ENCODE assay signal across 23 cellular contexts in the genomic region with DNA sequence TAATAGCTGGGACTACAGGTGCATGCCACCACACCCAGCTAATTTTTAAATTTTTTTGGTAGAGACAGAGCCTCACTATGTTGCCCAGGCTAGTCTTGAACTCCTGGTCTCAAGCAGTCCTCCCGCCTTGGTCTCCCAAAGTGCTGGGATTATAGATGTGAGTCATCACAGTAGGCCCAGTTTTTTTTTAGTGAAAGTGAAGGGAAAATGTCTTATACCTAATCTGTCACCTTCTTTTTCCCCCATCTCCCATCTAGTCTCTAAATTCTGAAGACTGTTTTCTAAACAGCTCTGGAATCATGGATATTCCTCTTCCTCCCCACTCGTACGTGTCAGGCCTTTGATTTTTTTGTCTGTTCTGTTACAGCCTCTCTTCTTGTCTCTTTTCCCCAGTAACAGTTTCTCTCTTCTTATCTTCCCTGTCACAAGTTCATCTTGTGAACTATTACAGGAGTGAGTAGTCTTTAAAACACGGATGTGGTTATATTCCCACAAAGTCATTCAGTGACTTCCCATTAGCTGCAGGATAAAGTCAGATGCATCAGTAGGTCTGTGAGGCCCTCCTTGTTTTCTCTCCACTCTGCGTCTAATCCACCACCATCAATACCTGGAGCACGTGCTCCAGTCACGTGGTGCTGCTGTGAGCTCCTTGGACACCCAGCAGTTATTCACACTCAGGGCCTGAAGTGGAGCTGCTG. TPM values are rescaled to one million over a fixed set of nuclear protein-coding genes. Genes with fewer than 3 reads are reported as not detected.
DNase-seq lines count a peak whose midpoint lies in the region; ATAC-seq, FAIRE-seq and TF ChIP-seq lines count a peak whose summit lies in the region.
"Had no signal": no experiment of that assay in that cellular context is flagged by ENCODE, and none has a peak within 500 bp of the region (broad histone marks: within the 10 kb centered on the region; RNA-seq: fewer than 3 reads in every experiment).

No MANE protein-coding gene starts in this region.

- TF ChIP-seq RAD21 in SK-N-SH (IDR thresholded peaks at IDR 0.05; ENCODE audit: low read length) = no peak

- H3K27ac ChIP-seq in SK-N-SH (ENCODE audit: low read depth in 2 of 2, low read length in 1 of 2) = no peak overlapping the region
- H3K27ac ChIP-seq: body of pancreas, coronary artery, left lung, spleen, suprapubic skin had no signal

- POLR2A ChIA-PET in SK-N-SH (lab: Yijun Ruan, JAX) = interaction anchor here (0.5 kb wide), 1 partner anchor 10 kb away, joined by 3 read pairs; no protein-coding TSS in a partner anchor

- 98% methylated on average over 7 of the region's 7 CpGs for WGBS in SK-N-SH (ENCODE audit: low lambda C conversion rate)

- peak overlapping the region; percentile 64 for H3K27ac Mint-ChIP-seq in activated T-cell treated with anti-CD3 and anti-CD28 coated beads, Interleukin-2, amount 50 U/mL, for 24 hours
- peak overlapping the region; percentile 13 for H3K27ac Mint-ChIP-seq in activated T-helper 1 cell treated with anti-CD3 and anti-CD28 coated beads, Interleukin-12 subunit alpha, Interleukin-12 subunit beta, Interleukin-2, Interleukin-4 antibody, amounts not matched to agents 30 ng/mL and 10 ng/mL and 1 ng/mL, durations not matched to agents 14 hours and 24 hours and 36 hours
- H3K27ac Mint-ChIP-seq in nephron = peak overlapping the region in 1 of 3 experiments; percentile 29

- H3K9ac ChIP-seq in SK-N-SH = no peak overlapping the region

- peaks cover 2% of the 10 kb centered on the region for H3K9me3 Mint-ChIP-seq in activated T-cell treated with anti-CD3 and anti-CD28 coated beads, Interleukin-2, amount 50 U/mL, for 24 hours
- peaks cover 3% of the 10 kb centered on the region for H3K9me3 Mint-ChIP-seq in activated T-helper 1 cell treated with anti-CD3 and anti-CD28 coated beads, Interleukin-12 subunit alpha, Interleukin-12 subunit beta, Interleukin-2, Interleukin-4 antibody, amounts not matched to agents 30 ng/mL and 10 ng/mL and 1 ng/mL, durations not matched to agents 14 hours and 24 hours and 36 hours
- H3K9me3 Mint-ChIP-seq in nephron = no peaks in the 10 kb centered on the region
- H3K9me3 Mint-ChIP-seq: CD14-positive monocyte had no signal

- no peaks in the 10 kb centered on the region for H3K27me3 Mint-ChIP-seq in activated T-cell treated with anti-CD3 and anti-CD28 coated beads, Interleukin-2, amount 50 U/mL, for 24 hours
- H3K27me3 Mint-ChIP-seq in activated T-helper 1 cell treated with anti-CD3 and anti-CD28 coated beads, Interleukin-12 subunit alpha, Interleukin-12 subunit beta, Interleukin-2, Interleukin-4 antibody, amounts not matched to agents 30 ng/mL and 10 ng/mL and 1 ng/mL, durations not matched to agents 14 hours and 24 hours and 36 hours (ENCODE audit: insufficient read depth) = no peaks in the 10 kb centered on the region
- peaks cover 4% of the 10 kb centered on the region for H3K27me3 Mint-ChIP-seq in nephron (ENCODE audit: low read depth)

- CTCF ChIA-PET in SK-N-SH (lab: Yijun Ruan, JAX) = interaction anchor here (0.8 to 2.1 kb wide), 2 partner anchors 11 to 421 kb away, joined by 3 to 5 read pairs; no protein-coding TSS in a partner anchor

- H3K9me2 ChIP-seq in SK-N-SH = no peaks in the 10 kb centered on the region

- DNase-seq in activated T-cell treated with anti-CD3 and anti-CD28 coated beads, Interleukin-2, amount 50 U/mL, for 24 hours = no peak
- DNase-seq in activated T-cell treated with anti-CD3 and anti-CD28 coated beads for 4 hours (no peak), H54 (ENCODE audit: insufficient read length, low spot score) (no peak), AG08396 (ENCODE audit: low spot score) (no peak), SK-N-SH (no peak)
- no peak for DNase-seq in activated T-helper 1 cell treated with anti-CD3 and anti-CD28 coated beads, Interleukin-12 subunit alpha, Interleukin-12 subunit beta, Interleukin-2, Interleukin-4 antibody, amounts not matched to agents 30 ng/mL and 10 ng/mL and 1 ng/mL, durations not matched to agents 14 hours and 24 hours and 36 hours (ENCODE audit: low spot score)
- DNase-seq: ACHN; body of pancreas; KBM-7; left lung; midbrain; NCI-H2029; NK-92 treated with Interleukin-12 subunit alpha and Interleukin-12 subunit beta, amount 100 ng/mL, for 24 hours; retina; spleen; stimulated activated CD4-positive, alpha-beta T cell treated with anti-CD3 and anti-CD28 coated beads, Interleukin-4, amount 100 ng/mL, for 4 hours had no signal

- no peak overlapping the region for H2AFZ ChIP-seq in SK-N-SH (ENCODE audit: low read depth)

- no peak for TF ChIP-seq EP300 in SK-N-SH (IDR thresholded peaks at IDR 0.05; ENCODE audit: borderline replicate concordance in 1 of 2, low read depth in 1 of 2, low read length in 1 of 2)

- H4K20me1 ChIP-seq in SK-N-SH (ENCODE audit: insufficient read depth) = no peaks in the 10 kb centered on the region

- peaks cover 57% of the 10 kb centered on the region for H3K4me1 Mint-ChIP-seq in activated T-cell treated with anti-CD3 and anti-CD28 coated beads, Interleukin-2, amount 50 U/mL, for 24 hours (ENCODE audit: low read depth)
- H3K4me1 Mint-ChIP-seq in activated T-helper 1 cell treated with anti-CD3 and anti-CD28 coated beads, Interleukin-12 subunit alpha, Interleukin-12 subunit beta, Interleukin-2, Interleukin-4 antibody, amounts not matched to agents 30 ng/mL and 10 ng/mL and 1 ng/mL, durations not matched to agents 14 hours and 24 hours and 36 hours (ENCODE audit: low read depth) = peaks cover 22% of the 10 kb centered on the region
- H3K4me1 Mint-ChIP-seq in nephron = peaks cover 20% of the 10 kb centered on the region

- H3K4me3 ChIP-seq in SK-N-SH (ENCODE audit: low read depth in 2 of 2, low read length in 1 of 2) = no peak overlapping the region
- H3K4me3 ChIP-seq: body of pancreas, coronary artery, left lung, spleen, suprapubic skin had no signal

- peak; percentile 11 for FAIRE-seq in H54 (lab: Jason Lieb, UNC)
- FAIRE-seq: RCC 7860 had no signal

- H3K4me3 Mint-ChIP-seq in activated T-cell treated with anti-CD3 and anti-CD28 coated beads, Interleukin-2, amount 50 U/mL, for 24 hours = no peak overlapping the region
- H3K4me3 Mint-ChIP-seq in activated T-helper 1 cell treated with anti-CD3 and anti-CD28 coated beads, Interleukin-12 subunit alpha, Interleukin-12 subunit beta, Interleukin-2, Interleukin-4 antibody, amounts not matched to agents 30 ng/mL and 10 ng/mL and 1 ng/mL, durations not matched to agents 14 hours and 24 hours and 36 hours = peak overlapping the region; percentile 4
- peak overlapping the region; percentile 64 to 74 (median 71) for H3K4me3 Mint-ChIP-seq in nephron
- H3K4me3 Mint-ChIP-seq: CD14-positive monocyte had no signal

- H3K36me3 ChIP-seq in SK-N-SH (replicated peaks in 1 of 2; ENCODE audit: control insufficient read depth in 1 of 2, insufficient read depth in 2 of 2, low read length in 1 of 2) = peaks cover 47 to 56% of the 10 kb centered on the region in 2 experiments

- H3K9me3 ChIP-seq in SK-N-SH = no peaks in the 10 kb centered on the region; the same call in 1 of the 2 replicates
- H3K9me3 ChIP-seq: body of pancreas, left lung, spleen, suprapubic skin had no signal

- H3F3A ChIP-seq in SK-N-SH (replicated peaks; ENCODE audit: insufficient read depth) = peaks cover 4% of the 10 kb centered on the region

- H3K4me1 ChIP-seq in SK-N-SH (ENCODE audit: control insufficient read depth in 1 of 2, insufficient read depth in 2 of 2, low read depth in 1 of 2, low read length in 1 of 2) = peaks cover 4 to 5% of the 10 kb centered on the region in 2 experiments; a peak in 3 of 4 replicates

- TF ChIP-seq POLR2A in H54 (IDR thresholded peaks at IDR 0.05; ENCODE audit: low read depth, low read length) = no peak

- no peaks in the 10 kb centered on the region for H3K27me3 ChIP-seq in SK-N-SH (ENCODE audit: insufficient read depth)
- H3K27me3 ChIP-seq: body of pancreas, left lung, spleen, suprapubic skin had no signal

- peaks cover 72% of the 10 kb centered on the region for H3K36me3 Mint-ChIP-seq in activated T-cell treated with anti-CD3 and anti-CD28 coated beads, Interleukin-2, amount 50 U/mL, for 24 hours (ENCODE audit: low read depth)
- H3K36me3 Mint-ChIP-seq in activated T-helper 1 cell treated with anti-CD3 and anti-CD28 coated beads, Interleukin-12 subunit alpha, Interleukin-12 subunit beta, Interleukin-2, Interleukin-4 antibody, amounts not matched to agents 30 ng/mL and 10 ng/mL and 1 ng/mL, durations not matched to agents 14 hours and 24 hours and 36 hours (ENCODE audit: low read depth) = peaks cover 35% of the 10 kb centered on the region
- peaks cover 38% of the 10 kb centered on the region for H3K36me3 Mint-ChIP-seq in nephron (ENCODE audit: low read depth)

- intact Hi-C loops in activated T-helper 1 cell treated with anti-CD3 and anti-CD28 coated beads, Interleukin-12 subunit alpha, Interleukin-12 subunit beta, Interleukin-2, Interleukin-4 antibody, amounts not matched to agents 30 ng/mL and 10 ng/mL and 1 ng/mL, durations not matched to agents 14 hours and 24 hours and 36 hours (cut with micrococcal nuclease) = no loop called here

- TF ChIP-seq CTCF in nephron (IDR thresholded peaks at IDR 0.05; ENCODE audit: unreplicated experiment in 3 of 3) (no peak), SK-N-SH (IDR thresholded peaks at IDR 0.05) (no peak)

- no peak overlapping the region for H3K4me2 ChIP-seq in SK-N-SH

- ATAC-seq in HG03025 (IDR thresholded peaks at IDR 0.05; ENCODE audit: low FRiP score, unreplicated experiment) = no peak
- ATAC-seq: body of pancreas, left lung had no signal

- peaks cover 49% of the 10 kb centered on the region for H3K79me2 ChIP-seq in SK-N-SH (ENCODE audit: insufficient read depth)

TF ChIP-seq in SK-N-SH, 30 proteins besides CTCF, POLR2A, EP300 and RAD21 (continues in another document):
- TF ChIP-seq SIN3A (IDR thresholded peaks at IDR 0.05; ENCODE audit: borderline replicate concordance, low read depth, low read length) = no peak

RNA-seq across cellular contexts. Expression of a gene that starts 2.9 kb away (rescaled TPM):
- total RNA-seq in activated T-helper 1 cell treated with anti-CD3 and anti-CD28 coated beads, Interleukin-12 subunit alpha, Interleukin-12 subunit beta, Interleukin-2, Interleukin-4 antibody, amounts not matched to agents 30 ng/mL and 10 ng/mL and 1 ng/mL, durations not matched to agents 14 hours and 24 hours and 36 hours = 91.4 and 93.2 TPM in 2 replicates
- polyA plus RNA-seq in SK-N-SH (2012; rRNA removed) = 56.9 and 77.2 TPM in 2 replicates
- 61.0 and 69.3 TPM in 2 replicates for polyA plus RNA-seq in SK-N-SH (2012; cell fraction: cytosol; rRNA removed)
- 97.4 and 179 TPM in 2 replicates for polyA plus RNA-seq in SK-N-SH (2012; cell fraction: nucleus; rRNA removed)

RNA-seq across cellular contexts. Expression of a gene that starts 43.8 kb away (rescaled TPM):
- total RNA-seq in activated T-helper 1 cell treated with anti-CD3 and anti-CD28 coated beads, Interleukin-12 subunit alpha, Interleukin-12 subunit beta, Interleukin-2, Interleukin-4 antibody, amounts not matched to agents 30 ng/mL and 10 ng/mL and 1 ng/mL, durations not matched to agents 14 hours and 24 hours and 36 hours = 45.9 and 48.3 TPM in 2 replicates
- 63.2 and 74.4 TPM in 2 replicates for polyA plus RNA-seq in SK-N-SH (2012; rRNA removed)
- 59.8 and 69.6 TPM in 2 replicates for polyA plus RNA-seq in SK-N-SH (2012; cell fraction: cytosol; rRNA removed)
- 154 and 180 TPM in 2 replicates for polyA plus RNA-seq in SK-N-SH (2012; cell fraction: nucleus; rRNA removed)

RNA-seq across cellular contexts. Expression of a gene that starts 58.5 kb away (rescaled TPM):
- not detected in 2 replicates for total RNA-seq in activated T-helper 1 cell treated with anti-CD3 and anti-CD28 coated beads, Interleukin-12 subunit alpha, Interleukin-12 subunit beta, Interleukin-2, Interleukin-4 antibody, amounts not matched to agents 30 ng/mL and 10 ng/mL and 1 ng/mL, durations not matched to agents 14 hours and 24 hours and 36 hours
- polyA plus RNA-seq in SK-N-SH (2012; rRNA removed) = not detected in 2 replicates
- polyA plus RNA-seq in SK-N-SH (2012; cell fraction: cytosol; rRNA removed) = not detected in 2 replicates
- polyA plus RNA-seq in SK-N-SH (2012; cell fraction: nucleus; rRNA removed) = not detected in 2 replicates
- total RNA-seq: body of pancreas, Daoy, spleen, suprapubic skin had no signal
